9 cellular contexts compared by ENCODE assay signal in genomic region chr14:61444215-61444768, GRCh38.
A peak's percentile ranks its signal among the peaks of the same experiment; 100 is the strongest.
DNase-seq lines count a peak whose midpoint lies in the region; ATAC-seq and TF ChIP-seq lines count a peak whose summit lies in the region.
"Had no signal": no experiment of that assay in that cellular context is flagged by ENCODE, and none has a peak within 500 bp of the region (broad histone marks: within the 10 kb centered on the region; RNA-seq: fewer than 3 reads in every experiment).

No MANE protein-coding gene starts in this region.

- H4K20me1 ChIP-seq in smooth muscle cell (ENCODE audit: low read depth) (no peaks in the 10 kb centered on the region), OCI-LY7 (ENCODE audit: insufficient read depth, low read length) (no peaks in the 10 kb centered on the region)

- H3K79me2 ChIP-seq in smooth muscle cell (ENCODE audit: low read depth), result no peaks in the 10 kb centered on the region
- H3K79me2 ChIP-seq in OCI-LY7 (ENCODE audit: insufficient read depth, low read depth, low read length), result no peaks in the 10 kb centered on the region

- TF ChIP-seq CTCF in mucosa of descending colon (IDR thresholded peaks at IDR 0.05), result no peak
- TF ChIP-seq CTCF in smooth muscle cell (IDR thresholded peaks at IDR 0.05; ENCODE audit: borderline replicate concordance, insufficient read depth, poor library complexity, severe bottlenecking), result no peak
- no peak for TF ChIP-seq CTCF in WERI-Rb-1 (IDR thresholded peaks at IDR 0.05; ENCODE audit: low read depth, low read length)
- no peak for TF ChIP-seq CTCF in OCI-LY7 (conservative IDR thresholded peaks at IDR 0.05; ENCODE audit: low read length)

- H3F3A ChIP-seq in smooth muscle cell (ENCODE audit: low read depth), result no peaks in the 10 kb centered on the region

- CTCF ChIA-PET in OCI-LY7 (lab: Charles Lee; ENCODE audit: unreplicated experiment), result no interaction called here

- H3K4me1 ChIP-seq in mucosa of descending colon (ENCODE audit: low read depth) (no peaks in the 10 kb centered on the region), smooth muscle cell (ENCODE audit: low read depth) (peaks cover 2% of the 10 kb centered on the region), OCI-LY7 (ENCODE audit: insufficient read depth, low read length, poor library complexity, severe bottlenecking) (no peaks in the 10 kb centered on the region)

- no peaks in the 10 kb centered on the region for H3K36me3 ChIP-seq in mucosa of descending colon (ENCODE audit: low read depth)
- H3K36me3 ChIP-seq in smooth muscle cell (ENCODE audit: low read depth), result no peaks in the 10 kb centered on the region
- H3K36me3 ChIP-seq in WERI-Rb-1, result no peaks in the 10 kb centered on the region
- H3K36me3 ChIP-seq in OCI-LY7 (ENCODE audit: insufficient read depth, low read length), result no peaks in the 10 kb centered on the region

- H3K9me3 ChIP-seq in mucosa of descending colon (no peaks in the 10 kb centered on the region), smooth muscle cell (replicated peaks; ENCODE audit: low read depth) (no peaks in the 10 kb centered on the region), WERI-Rb-1 (ENCODE audit: severe bottlenecking) (no peaks in the 10 kb centered on the region), OCI-LY7 (ENCODE audit: low read length) (no peaks in the 10 kb centered on the region)

- POLR2A ChIA-PET in OCI-LY7 (lab: Charles Lee), result no interaction called here

- H3K9me2 ChIP-seq in OCI-LY7 (ENCODE audit: insufficient read depth, low read length), result no peaks in the 10 kb centered on the region

- ATAC-seq in GM19324 (IDR thresholded peaks at IDR 0.05; ENCODE audit: low FRiP score, unreplicated experiment) (peak; percentile 79), HG03159 (IDR thresholded peaks at IDR 0.05; ENCODE audit: unreplicated experiment) (peak; percentile 77), mucosa of descending colon (peak; percentile 75)

- no peak overlapping the region for H3K4me3 ChIP-seq in mucosa of descending colon
- no peak overlapping the region for H3K4me3 ChIP-seq in smooth muscle cell
- no peak overlapping the region for H3K4me3 ChIP-seq in WERI-Rb-1 (ENCODE audit: low read depth, low read length)
- H3K4me3 ChIP-seq in OCI-LY7 (ENCODE audit: low read depth, low read length, poor library complexity, severe bottlenecking), result no peak overlapping the region

- in situ Hi-C loops in G401 (cut with HindIII; ENCODE audit: low sequenced_read_pairs), result no loop called here

- WGBS in smooth muscle cell (ENCODE audit: low lambda C conversion rate), result 86% methylated on average over 5 of the region's 5 CpGs

- no TSS peak for BruUV-seq in OCI-LY7 (replicated peaks; lab: Mats Ljungman, UMichigan)

- no peak overlapping the region for H2AFZ ChIP-seq in smooth muscle cell (ENCODE audit: low read depth)
- H2AFZ ChIP-seq in OCI-LY7 (ENCODE audit: low read length), result no peak overlapping the region

- H3K9ac ChIP-seq in smooth muscle cell (ENCODE audit: low read depth), result no peak overlapping the region

- intact Hi-C loops in mucosa of descending colon (cut with DNase I, micrococcal nuclease) (no loop called here), OCI-LY7 (cut with micrococcal nuclease; ENCODE audit: unreplicated experiment) (no loop called here)

- H3K4me2 ChIP-seq in smooth muscle cell (no peak overlapping the region), OCI-LY7 (ENCODE audit: low read length) (no peak overlapping the region)

- no peaks in the 10 kb centered on the region for H3K27me3 ChIP-seq in smooth muscle cell (ENCODE audit: low read depth)
- no peaks in the 10 kb centered on the region for H3K27me3 ChIP-seq in WERI-Rb-1 (ENCODE audit: insufficient read depth, low read depth, severe bottlenecking)

- H3K27ac ChIP-seq in smooth muscle cell (ENCODE audit: low read depth) (no peak overlapping the region), WERI-Rb-1 (no peak overlapping the region), OCI-LY7 (ENCODE audit: low read depth, low read length, poor library complexity, severe bottlenecking) (no peak overlapping the region)

- peak; percentile 72 for DNase-seq in activated CD4-positive, alpha-beta T cell treated with anti-CD3 and anti-CD28 coated beads for 48 hours
- DNase-seq in mucosa of descending colon, result peak in 2 of 3 donors; percentile 56 to 58
- no peak for DNase-seq in smooth muscle cell (lab: John Stamatoyannopoulos, UW; ENCODE audit: unreplicated experiment)
- no peak for DNase-seq in G401 (ENCODE audit: low spot score)
- DNase-seq in WERI-Rb-1, result no peak
- DNase-seq in OCI-LY7 (ENCODE audit: low spot score), result no peak
- DNase-seq: IMR-90 had no signal

Comparison
In these comparisons a context has a peak if more than half of its experiments do, and no peak if none do; other contexts are left out.
1. DNase-seq: peak in activated CD4-positive, alpha-beta T cell treated with anti-CD3 and anti-CD28 coated beads for 48 hours (single experiment) and mucosa of descending colon (2 of 3); none in smooth muscle cell (single experiment), G401 (single experiment), WERI-Rb-1 (single experiment) and OCI-LY7 (single experiment).
2. Peak in every context shown above with its lines, with median percentiles within 50 percentile points of each other: ATAC-seq.